Comparison of ENCODE assay signal across 21 cellular contexts in genomic region chr3:10780243-10780642, GRCh38. TPM values are rescaled to one million over a fixed set of nuclear protein-coding genes. Genes with fewer than 3 reads are reported as not detected.
DNase-seq lines count a peak whose midpoint lies in the region; ATAC-seq, FAIRE-seq and TF ChIP-seq lines count a peak whose summit lies in the region.
"Had no signal": no experiment of that assay in that cellular context is flagged by ENCODE, and none has a peak within 500 bp of the region (broad histone marks: within the 10 kb centered on the region; RNA-seq: fewer than 3 reads in every experiment).

No MANE protein-coding gene starts in this region.

- H2AFZ ChIP-seq in trophoblast cell (ENCODE audit: insufficient read depth, low read length, poor library complexity): no peak overlapping the region

- H2BK12ac ChIP-seq in trophoblast cell (ENCODE audit: low read length): no peak overlapping the region

- no peak overlapping the region for H4K91ac ChIP-seq in trophoblast cell (ENCODE audit: low read depth, low read length)

- no peak overlapping the region for H2BK120ac ChIP-seq in trophoblast cell (ENCODE audit: insufficient read depth, low read length, poor library complexity)

- no peak overlapping the region for H3K4me2 ChIP-seq in trophoblast cell (ENCODE audit: low read length)

- H3K14ac ChIP-seq in trophoblast cell (ENCODE audit: low read length): no peak overlapping the region

- ATAC-seq in RWPE2 (ENCODE audit: low read depth): peak; percentile 76
- peak; percentile 70 for ATAC-seq in esophagus mucosa
- no peak for ATAC-seq in GM19351 (IDR thresholded peaks at IDR 0.05; ENCODE audit: unreplicated experiment)
- no peak for ATAC-seq in HG03378 (IDR thresholded peaks at IDR 0.05; ENCODE audit: unreplicated experiment)

- H3K27me3 ChIP-seq in RWPE2 (ENCODE audit: insufficient read depth, poor library complexity, severe bottlenecking) (no peaks in the 10 kb centered on the region), trophoblast cell (ENCODE audit: insufficient read depth, low read length) (no peaks in the 10 kb centered on the region)
- H3K27me3 ChIP-seq: SJCRH30 had no signal

- H3K18ac ChIP-seq in trophoblast cell (ENCODE audit: low read length): no peak overlapping the region

- no peak overlapping the region for H3K4me3 ChIP-seq in RWPE2 (ENCODE audit: severe bottlenecking)
- H3K4me3 ChIP-seq in trophoblast cell (ENCODE audit: low read depth, low read length): no peak overlapping the region
- H3K4me3 ChIP-seq: SJCRH30 had no signal

- no peak overlapping the region for H3K9ac ChIP-seq in trophoblast cell (ENCODE audit: low read length)

- H3K4ac ChIP-seq in trophoblast cell (ENCODE audit: low read depth, low read length): no peak overlapping the region

- H3K79me1 ChIP-seq in trophoblast cell (ENCODE audit: low read length): no peaks in the 10 kb centered on the region

- DNase-seq in SIG-M5 treated with dmso at 0.1 percent for 504 hours (lab: John Stamatoyannopoulos, UW; ENCODE audit: unreplicated experiment) (peak; percentile 18), SIG-M5 (lab: John Stamatoyannopoulos, UW) (no peak), RWPE2 (ENCODE audit: low spot score) (no peak), trophoblast cell (peak; percentile 93 to 95), GM12891 (ENCODE audit: insufficient read length, low spot score) (no peak)
- DNase-seq: ACHN; Calu3; CD8-positive, alpha-beta memory T cell; GDM1; KG1; NCI-H1092; NCI-H1436; NCI-H1930; SJCRH30 had no signal

- no peak overlapping the region for H3K23ac ChIP-seq in trophoblast cell (ENCODE audit: low read length)

- no peaks in the 10 kb centered on the region for H3K9me3 ChIP-seq in RWPE2 (ENCODE audit: severe bottlenecking)
- no peaks in the 10 kb centered on the region for H3K9me3 ChIP-seq in trophoblast cell (ENCODE audit: insufficient read depth, low read depth, low read length)
- H3K9me3 ChIP-seq: SJCRH30 had no signal

- H2AK5ac ChIP-seq in trophoblast cell (ENCODE audit: low read length): no peak overlapping the region

- no CpG with 5 or more reads among the region's 5 CpGs for WGBS in trophoblast cell (ENCODE audit: extremely low coverage, insufficient coverage, insufficient read length)

- peaks cover 7% of the 10 kb centered on the region for H3K4me1 ChIP-seq in RWPE2 (ENCODE audit: insufficient read depth, poor library complexity, severe bottlenecking)
- peaks cover 0 to 3% of the 10 kb centered on the region in 2 experiments for H3K4me1 ChIP-seq in trophoblast cell (ENCODE audit: control insufficient read depth in 1 of 2, insufficient read depth in 2 of 2, low read length in 2 of 2)
- H3K4me1 ChIP-seq: SJCRH30 had no signal

- H2BK5ac ChIP-seq in trophoblast cell (ENCODE audit: low read depth, low read length, poor library complexity): no peak overlapping the region

- H3K27ac ChIP-seq in RWPE2 (ENCODE audit: poor library complexity, severe bottlenecking) (no peak overlapping the region), trophoblast cell (ENCODE audit: low read depth, low read length) (no peak overlapping the region)
- H3K27ac ChIP-seq: 22Rv1, C4-2B, RWPE1, SJCRH30 had no signal

- no peak for FAIRE-seq in GM12891 (lab: Jason Lieb, UNC)
- FAIRE-seq: HTR-8/SVneo had no signal

- H3K79me2 ChIP-seq in trophoblast cell (ENCODE audit: control insufficient read depth, insufficient read depth, low read length, poor library complexity): no peaks in the 10 kb centered on the region

- H4K12ac ChIP-seq in trophoblast cell (ENCODE audit: low read depth, low read length): no peak overlapping the region

- TF ChIP-seq POLR2A in GM12891 (IDR thresholded peaks at IDR 0.05; ENCODE audit: low read depth, low read length): no peak

- no peaks in the 10 kb centered on the region for H3K36me3 ChIP-seq in RWPE2 (ENCODE audit: low read depth)
- no peaks in the 10 kb centered on the region for H3K36me3 ChIP-seq in trophoblast cell (ENCODE audit: control insufficient read depth in 1 of 2, insufficient read depth in 2 of 2, low read length in 2 of 2)
- H3K36me3 ChIP-seq: SJCRH30 had no signal

- H4K8ac ChIP-seq in trophoblast cell (ENCODE audit: low read depth, low read length): no peak overlapping the region

- no peak for TF ChIP-seq CTCF in RWPE2 (IDR thresholded peaks at IDR 0.05; ENCODE audit: poor library complexity, severe bottlenecking)

TF ChIP-seq in GM12891, 5 proteins besides CTCF, POLR2A, EP300 and RAD21:
- no peak for TF ChIP-seq SPI1 (IDR thresholded peaks at IDR 0.05; ENCODE audit: low read depth, low read length)
- no peak for TF ChIP-seq PAX5 (IDR thresholded peaks at IDR 0.05; ENCODE audit: insufficient read depth, low read length, severe bottlenecking)
- TF ChIP-seq TAF1 (IDR thresholded peaks at IDR 0.05; ENCODE audit: low read depth, low read length): no peak
- TF ChIP-seq POU2F2 (IDR thresholded peaks at IDR 0.05; ENCODE audit: low read depth, low read length): no peak
- no peak for TF ChIP-seq POLR2AphosphoS5 (IDR thresholded peaks at IDR 0.05; ENCODE audit: low read depth, low read length)
TF ChIP-seq in GM12891: peak in this region for 0.

RNA-seq across cellular contexts. Expression of gene SLC6A11, which starts 35.8 kb away (rescaled TPM):
- 7.8 TPM for total RNA-seq in esophagus mucosa
- polyA plus RNA-seq in trophoblast cell (2013): 0.01 and 0.03 TPM in 2 replicates
- not detected for polyA plus RNA-seq in GM12891 (2012; ENCODE audit: low read depth, missing spikeins)
- total RNA-seq: Calu3; CD8-positive, alpha-beta memory T cell; SJCRH30 had no signal
- polyA plus RNA-seq: CD8-positive, alpha-beta memory T cell had no signal

Comparison
In these comparisons a context has a peak if more than half of its experiments do, and no peak if none do; other contexts are left out.
1. DNase-seq: peak in SIG-M5 treated with dmso at 0.1 percent for 504 hours (single experiment) and trophoblast cell (2 of 2); none in SIG-M5 (single experiment), RWPE2 (single experiment) and GM12891 (single experiment).
2. ATAC-seq: peak in RWPE2 (single experiment) and esophagus mucosa (single experiment); none in GM19351 (single experiment) and HG03378 (single experiment).